21 cellular contexts compared by ENCODE assay signal in genomic region chr7:76983333-76983732, GRCh38. TPM values are rescaled to one million over a fixed set of nuclear protein-coding genes. Genes with fewer than 3 reads are reported as not detected.
"Had no signal": no experiment of that assay in that cellular context is flagged by ENCODE, and none has a peak within 500 bp of the region (broad histone marks: within the 10 kb centered on the region; RNA-seq: fewer than 3 reads in every experiment).

No MANE protein-coding gene starts in this region.

RNA-seq across cellular contexts. Expression of gene SPDYE17, which starts 48.8 kb away (rescaled TPM):
- total RNA-seq: activated naive CD4-positive, alpha-beta T cell treated with anti-CD3 and anti-CD28 coated beads for 36 hours; activated naive CD4-positive, alpha-beta T cell treated with anti-CD3 and anti-CD28 coated beads, Interleukin-2, amount 50 U/mL, for 72 hours; activated naive CD8-positive, alpha-beta T cell treated with anti-CD3 and anti-CD28 coated beads for 36 hours; activated naive CD8-positive, alpha-beta T cell treated with anti-CD3 and anti-CD28 coated beads, Interleukin-2, amount 10 ng/mL, durations not matched to agents 7 days and 5 days; activated T-cell treated with anti-CD3 and anti-CD28 coated beads, Interleukin-2, amount 50 U/mL, for 4 hours; activated T-cell treated with anti-CD3 and anti-CD28 coated beads, Interleukin-2, amount 50 U/mL, for 72 hours; activated T-helper 1 cell treated with anti-CD3 and anti-CD28 coated beads, Interleukin-12 subunit alpha, Interleukin-12 subunit beta, Interleukin-2, Interleukin-4 antibody, amounts not matched to agents 30 ng/mL and 10 ng/mL and 1 ng/mL, durations not matched to agents 14 hours and 24 hours and 36 hours; activated T-helper 17 cell treated with anti-CD3 and anti-CD28 coated beads, Interleukin-2, amount 50 U/mL, for 72 hours; activated T-helper 2 cell treated with anti-CD3 and anti-CD28 coated beads, Interferon-gamma antibody, Interleukin-2, Interleukin-4, amounts not matched to agents 10 μg/mL and 5 μg/mL and 100 μg/mL, durations not matched to agents 14 hours and 24 hours and 36 hours; adrenal gland; aorta; ascending aorta; astrocyte; body of pancreas; breast epithelium; bronchial epithelial cell; cardiac muscle cell; cardiac septum; cerebellum; chondrocyte had no signal
- polyA plus RNA-seq: adipose tissue, adrenal gland, aorta, cardiac muscle cell had no signal
